ENCODE assay signal across 14 cellular contexts in genomic region chr1:246893205-246893939, GRCh38. TPM values are rescaled to one million over a fixed set of nuclear protein-coding genes. Genes with fewer than 3 reads are reported as not detected.
DNase-seq lines count a peak whose midpoint lies in the region; ATAC-seq and TF ChIP-seq lines count a peak whose summit lies in the region.
"Had no signal": no experiment of that assay in that cellular context is flagged by ENCODE, and none has a peak within 500 bp of the region (broad histone marks: within the 10 kb centered on the region; RNA-seq: fewer than 3 reads in every experiment).

No MANE protein-coding gene starts in this region.

- intact Hi-C loops in activated naive CD4-positive, alpha-beta T cell treated with anti-CD3 and anti-CD28 coated beads for 36 hours (cut with micrococcal nuclease) = no loop called here
- intact Hi-C loops in esophagus muscularis mucosa (cut with DNase I) = no loop called here

- peaks cover 44% of the 10 kb centered on the region for H3K36me3 Mint-ChIP-seq in activated naive CD4-positive, alpha-beta T cell treated with anti-CD3 and anti-CD28 coated beads for 36 hours (ENCODE audit: low read depth)
- H3K36me3 Mint-ChIP-seq in memory B cell = peaks cover 38% of the 10 kb centered on the region

- ATAC-seq in GM21390 (IDR thresholded peaks at IDR 0.05; ENCODE audit: unreplicated experiment) (peak; percentile 66), HG03354 (IDR thresholded peaks at IDR 0.05; ENCODE audit: poor library complexity, severe bottlenecking, unreplicated experiment) (peak; percentile 65), memory B cell (ENCODE audit: low read depth) (no peak), HG03280 (IDR thresholded peaks at IDR 0.05; ENCODE audit: unreplicated experiment) (no peak)

- no peaks in the 10 kb centered on the region for H3K4me1 ChIP-seq in esophagus muscularis mucosa

- TF ChIP-seq POLR2A in esophagus muscularis mucosa (IDR thresholded peaks at IDR 0.05; ENCODE audit: low read depth) = no peak

- peaks cover 62 to 96% (median 82%) of the 10 kb centered on the region in 4 donors for H3K36me3 ChIP-seq in esophagus muscularis mucosa

- TF ChIP-seq EP300 in esophagus muscularis mucosa (IDR thresholded peaks at IDR 0.05) = no peak

- CTCF ChIA-PET in activated naive CD4-positive, alpha-beta T cell treated with anti-CD3 and anti-CD28 coated beads for 36 hours (lab: Charles Lee) = no interaction called here

- H3K27ac Mint-ChIP-seq in activated naive CD4-positive, alpha-beta T cell treated with anti-CD3 and anti-CD28 coated beads for 36 hours = peak overlapping the region; percentile 68
- H3K27ac Mint-ChIP-seq in memory B cell = peak overlapping the region; percentile 58

- no peak for TF ChIP-seq CTCF in esophagus muscularis mucosa (IDR thresholded peaks at IDR 0.05)

- no peaks in the 10 kb centered on the region for H3K27me3 ChIP-seq in esophagus muscularis mucosa
- H3K27me3 ChIP-seq: cardiac muscle cell had no signal

- no peak overlapping the region for H3K27ac ChIP-seq in esophagus muscularis mucosa (replicated peaks in 1 of 4)
- H3K27ac ChIP-seq: cardiac muscle cell had no signal

- H3K4me3 Mint-ChIP-seq in activated naive CD4-positive, alpha-beta T cell treated with anti-CD3 and anti-CD28 coated beads for 36 hours = no peak overlapping the region
- H3K4me3 Mint-ChIP-seq in memory B cell = no peak overlapping the region

- WGBS in esophagus muscularis mucosa = 95% methylated on average over 5 of the region's 5 CpGs

- no peak overlapping the region for H3K4me3 ChIP-seq in esophagus muscularis mucosa
- H3K4me3 ChIP-seq: cardiac muscle cell had no signal

- in situ Hi-C loops in ACHN (cut with HindIII; ENCODE audit: low pct_ligation_motif_present, low pct_unique_long_range_greater_than_20kb, low sequenced_read_pairs) = no loop called here

- peaks cover 10% of the 10 kb centered on the region for H3K4me1 Mint-ChIP-seq in activated naive CD4-positive, alpha-beta T cell treated with anti-CD3 and anti-CD28 coated beads for 36 hours (ENCODE audit: low read depth)
- no peaks in the 10 kb centered on the region for H3K4me1 Mint-ChIP-seq in memory B cell

- no peaks in the 10 kb centered on the region for H3K27me3 Mint-ChIP-seq in activated naive CD4-positive, alpha-beta T cell treated with anti-CD3 and anti-CD28 coated beads for 36 hours (ENCODE audit: low read depth)
- no peaks in the 10 kb centered on the region for H3K27me3 Mint-ChIP-seq in memory B cell

- no peaks in the 10 kb centered on the region for H3K9me3 ChIP-seq in esophagus muscularis mucosa
- H3K9me3 ChIP-seq: SK-N-SH had no signal

- DNase-seq in activated naive CD4-positive, alpha-beta T cell treated with anti-CD3 and anti-CD28 coated beads for 36 hours = no peak
- DNase-seq in activated naive CD4-positive, alpha-beta T cell treated with Interleukin-2 at 50 U/mL for 16 hours = no peak
- DNase-seq in memory B cell (ENCODE audit: low spot score in 2 of 2) (no peak), esophagus muscularis mucosa (ENCODE audit: extremely low spot score) (no peak), ACHN (no peak)
- DNase-seq: activated gamma-delta T cell; glutamatergic neuron; NCI-H2171; SK-N-SH; stimulated activated CD8-positive, alpha-beta memory T cell treated with anti-CD3 and anti-CD28 coated beads, Interleukin-4, amount 100 ng/mL, for 48 hours had no signal

- no peaks in the 10 kb centered on the region for H3K9me3 Mint-ChIP-seq in activated naive CD4-positive, alpha-beta T cell treated with anti-CD3 and anti-CD28 coated beads for 36 hours
- no peaks in the 10 kb centered on the region for H3K9me3 Mint-ChIP-seq in memory B cell

RNA-seq across cellular contexts. Expression of gene AHCTF1, which starts 38.4 kb away (rescaled TPM):
- total RNA-seq in activated naive CD4-positive, alpha-beta T cell treated with anti-CD3 and anti-CD28 coated beads for 36 hours = 10 to 100 TPM; 32.1 to 38.8 TPM
- total RNA-seq in esophagus muscularis mucosa = 10 to 100 TPM; 30.7 to 45.3 (median 42.0) TPM

Comparison
In these comparisons a context has a peak if more than half of its experiments do, and no peak if none do; other contexts are left out.
1. ATAC-seq: peak in GM21390 (single experiment) and HG03354 (single experiment); none in memory B cell (single experiment) and HG03280 (single experiment).